In genomic region chr18:74498712-74499629, GRCh38 we compare ENCODE assay signal across 9 cellular contexts. TPM values are rescaled to one million over a fixed set of nuclear protein-coding genes. Genes with fewer than 3 reads are reported as not detected.
DNase-seq lines count a peak whose midpoint lies in the region; ATAC-seq, FAIRE-seq and TF ChIP-seq lines count a peak whose summit lies in the region.
"Had no signal": no experiment of that assay in that cellular context is flagged by ENCODE, and none has a peak within 500 bp of the region (broad histone marks: within the 10 kb centered on the region; RNA-seq: fewer than 3 reads in every experiment).

No MANE protein-coding gene starts in this region.

- peak overlapping the region in 1 of 2 experiments; percentile 21; a peak in 1 of 4 replicates for H3K4me2 ChIP-seq in H1 (ENCODE audit: insufficient read depth in 1 of 2, low read depth in 2 of 2, low read length in 2 of 2)

- DNase-seq in DMS79 treated with DMSO at 0.1 percent for 48 hours (lab: John Stamatoyannopoulos, UW) = peak; percentile 72
- DNase-seq in Kasumi-1 (lab: John Stamatoyannopoulos, UW) = peak; percentile 62 to 70
- DNase-seq in activated CD4-positive, alpha-beta T cell treated with anti-CD3 and anti-CD28 coated beads, Interleukin-2, amount 50 U/mL, for 24 hours (ENCODE audit: low read depth in 1 of 2, low spot score in 1 of 2) = peak; percentile 65 to 79
- DNase-seq in H1 (ENCODE audit: low read depth in 1 of 2, low spot score in 2 of 2) = no peak
- DNase-seq in neural crest cell (ENCODE audit: low read depth, low spot score) = no peak
- DNase-seq in superior temporal gyrus (ENCODE audit: extremely low spot score) = peak; percentile 74
- no peak for DNase-seq in AG08396 (ENCODE audit: low spot score)

- TF ChIP-seq RAD21 in H1 (IDR thresholded peaks at IDR 0.05 in 1 of 2, conservative IDR thresholded peaks at IDR 0.05 in 1 of 2; ENCODE audit: low read depth in 2 of 2, low read length in 2 of 2) = no peak

- H3K79me2 ChIP-seq in H1 (ENCODE audit: control insufficient read depth in 1 of 2, insufficient read depth in 2 of 2, low read length in 2 of 2) = peaks cover 19 to 36% of the 10 kb centered on the region in 2 experiments

- no peak overlapping the region for H3K23ac ChIP-seq in H1 (ENCODE audit: insufficient read length)

- no peak overlapping the region for H3K14ac ChIP-seq in H1 (ENCODE audit: insufficient read length)

- H4K8ac ChIP-seq in H1 (ENCODE audit: extremely low read depth, insufficient read depth, low read length) = no peak overlapping the region

- peaks cover 12 to 32% (median 24%) of the 10 kb centered on the region in 4 experiments for H3K36me3 ChIP-seq in H1 (ENCODE audit: control insufficient read depth in 2 of 4, insufficient read depth in 4 of 4, low read length in 3 of 4)

- H4K5ac ChIP-seq in H1 (ENCODE audit: insufficient read length, low read depth, low read length) = no peak overlapping the region

- H3K27ac ChIP-seq in H1 (ENCODE audit: low read depth, low read length) = no peak overlapping the region

- POLR2A ChIA-PET in H1 (lab: Charles Lee; ENCODE audit: partially characterized antibody) = interaction anchor here (0.9 to 2.1 kb wide), 4 partner anchors 10 to 213 kb away, joined by 3 to 10 read pairs (median 4); no protein-coding TSS in a partner anchor

- H3K27me3 Mint-ChIP-seq in neural crest cell (ENCODE audit: low read depth) = no peaks in the 10 kb centered on the region

- H2BK5ac ChIP-seq in H1 (ENCODE audit: low read depth, low read length) = no peak overlapping the region

- no peak overlapping the region for H2BK120ac ChIP-seq in H1 (replicated peaks; ENCODE audit: low read depth, low read length)

- no peak overlapping the region for H3K4ac ChIP-seq in H1 (replicated peaks; ENCODE audit: insufficient read length, low read depth, low read length)

- no peak overlapping the region for H3K56ac ChIP-seq in H1 (replicated peaks; ENCODE audit: insufficient read length, low read depth, low read length)

- H3K18ac ChIP-seq in H1 (ENCODE audit: extremely low read depth, low read length) = no peak overlapping the region

- H3K27me3 ChIP-seq in H1 (replicated peaks in 1 of 4; ENCODE audit: control insufficient read depth in 3 of 4, extremely low read depth in 1 of 4, insufficient read depth in 3 of 4, low read length in 3 of 4) = no peaks in the 10 kb centered on the region

- CTCF ChIA-PET in H1 (lab: Charles Lee; ENCODE audit: partially characterized antibody) = interaction anchor here (0.6 to 1.3 kb wide), 5 partner anchors 11 to 301 kb away, joined by 3 read pairs; no protein-coding TSS in a partner anchor

- peak overlapping the region in 1 of 4 experiments; percentile 15; a peak in 1 of 7 replicates for H3K9ac ChIP-seq in H1 (replicated peaks in 1 of 4; ENCODE audit: extremely low read depth in 1 of 4, low read depth in 3 of 4, low read length in 3 of 4)

- no peaks in the 10 kb centered on the region for H3K9me3 Mint-ChIP-seq in neural crest cell

- H4K91ac ChIP-seq in H1 (replicated peaks; ENCODE audit: insufficient read length, low read length) = no peak overlapping the region

- 90% methylated on average over 14 of the region's 14 CpGs; no CpG with 5 or more reads in 1 of the 2 experiments for WGBS in H1 (ENCODE audit: extremely low coverage in 1 of 2, insufficient coverage in 1 of 2, insufficient read length in 1 of 2, insufficient replicate concordance in 2 of 2, low coverage in 1 of 2, low lambda C conversion rate in 2 of 2, missing lambda C conversion rate in 1 of 2), 2 experiments

- FAIRE-seq in H1 (lab: Jason Lieb, UNC) = no peak

- peaks cover 2% of the 10 kb centered on the region; the same call in 1 of the 2 replicates for H3K23me2 ChIP-seq in H1 (ENCODE audit: low read depth, low read length)

- TF ChIP-seq POLR2A in H1 (IDR thresholded peaks at IDR 0.05; ENCODE audit: control extremely low read depth in 1 of 2, low read depth in 2 of 2, low read length in 2 of 2) = no peak

- H2BK15ac ChIP-seq in H1 (ENCODE audit: low read length) = no peak overlapping the region

- H3K9me3 ChIP-seq in H1 (ENCODE audit: insufficient read depth in 2 of 2, low read depth in 1 of 2, low read length in 1 of 2) = no peaks in the 10 kb centered on the region

- no peak overlapping the region for H2BK12ac ChIP-seq in H1 (ENCODE audit: low read depth, low read length)

- peak; percentile 38 for ATAC-seq in GM21529 (IDR thresholded peaks at IDR 0.05; ENCODE audit: unreplicated experiment)

- peaks cover 8% of the 10 kb centered on the region for H3K36me3 Mint-ChIP-seq in neural crest cell (ENCODE audit: low read depth)

- H2BK20ac ChIP-seq in H1 (ENCODE audit: low read length) = no peak overlapping the region

- peaks cover 42% of the 10 kb centered on the region for H3K4me1 Mint-ChIP-seq in neural crest cell

- peaks cover 2 to 16% (median 5%) of the 10 kb centered on the region in 4 experiments; a peak in 5 of 7 replicates for H3K4me1 ChIP-seq in H1 (replicated peaks in 1 of 4; ENCODE audit: control insufficient read depth in 3 of 4, insufficient read depth in 4 of 4, low read length in 3 of 4)

- peaks cover 9% of the 10 kb centered on the region; the same call in 1 of the 2 replicates for H3K79me1 ChIP-seq in H1 (ENCODE audit: low read depth, low read length)

- peaks cover 2 to 9% of the 10 kb centered on the region in 2 experiments for H4K20me1 ChIP-seq in H1 (replicated peaks in 1 of 2; ENCODE audit: control insufficient read depth in 1 of 2, insufficient read depth in 2 of 2, low read length in 2 of 2)

- H2AK5ac ChIP-seq in H1 (ENCODE audit: low read depth, low read length) = peak overlapping the region; percentile 57; the same call in 1 of the 2 replicates

- H3K4me3 Mint-ChIP-seq in neural crest cell = peak overlapping the region; percentile 22

- no peak overlapping the region for H2AFZ ChIP-seq in H1 (ENCODE audit: low read length)

- TF ChIP-seq CTCF in H1 (IDR thresholded peaks at IDR 0.05; ENCODE audit: control extremely low read depth in 1 of 3, insufficient read depth in 1 of 3, low read depth in 1 of 3, low read length in 3 of 3) = no peak
- TF ChIP-seq CTCF in neural crest cell (conservative IDR thresholded peaks at IDR 0.05) = no peak

- H3K4me3 ChIP-seq in H1 (ENCODE audit: extremely low read depth in 1 of 4, insufficient read depth in 2 of 4, low read depth in 3 of 4, low read length in 4 of 4) = no peak overlapping the region

- H3K27ac Mint-ChIP-seq in neural crest cell (ENCODE audit: unreplicated experiment) = peak overlapping the region; percentile 64

- no peak for TF ChIP-seq EP300 in H1 (IDR thresholded peaks at IDR 0.05; ENCODE audit: borderline replicate concordance in 1 of 2, low read depth in 2 of 2, low read length in 2 of 2)

TF ChIP-seq in H1, 55 proteins besides CTCF, POLR2A, EP300 and RAD21:
- TF ChIP-seq BACH1 (IDR thresholded peaks at IDR 0.05; ENCODE audit: low read length) (no peak), CHD2 (IDR thresholded peaks at IDR 0.05; ENCODE audit: low read length) (no peak), POU5F1 (IDR thresholded peaks at IDR 0.05; ENCODE audit: low read depth, low read length) (no peak)

RNA-seq across cellular contexts. Expression of gene CNDP2, which starts 2.8 kb away (rescaled TPM):
- 243 TPM in 2 replicates for total RNA-seq in H1 (2021; fragmentation: NEBNext Ultra II Directional; extraction: Animal tissue kit (Norgen Biotek cat#: 25700))
- polyA plus RNA-seq in H1 (2011; rRNA removed) = 71.8 and 95.6 TPM in 2 replicates
- polyA plus RNA-seq in H1 (2011; cell fraction: cytosol; rRNA removed) = 143 TPM
- polyA plus RNA-seq in H1 (2011; cell fraction: nucleus; rRNA removed) = 117 TPM
- 206 to 243 TPM (median 228 TPM) in 4 replicates for polyA plus RNA-seq in H1 (2012, experiment 1 of 2)
- 200 TPM for polyA plus RNA-seq in H1 (2012, experiment 2 of 2)
- polyA plus RNA-seq in H1 (2013, experiment 1 of 2) = 149 TPM
- polyA plus RNA-seq in H1 (2013, experiment 2 of 2) = 147 TPM
- 161 and 173 TPM in 2 replicates for polyA minus RNA-seq in H1 (2011; rRNA and poly(A)+ RNA removed)
- polyA minus RNA-seq in H1 (2011; cell fraction: cytosol; rRNA and poly(A)+ RNA removed) = 117 TPM
- 78.6 TPM for polyA minus RNA-seq in H1 (2011; cell fraction: nucleus; rRNA and poly(A)+ RNA removed)
- total RNA-seq in neural crest cell = 194 and 204 TPM in 2 replicates

RNA-seq across cellular contexts. Expression of gene CNDP1, which starts 35.3 kb away (rescaled TPM):
- total RNA-seq in H1 (2021; fragmentation: NEBNext Ultra II Directional; extraction: Animal tissue kit (Norgen Biotek cat#: 25700)) = not detected in 2 replicates
- 0.08 and 0.09 TPM in 2 replicates for polyA plus RNA-seq in H1 (2011; rRNA removed)
- 0.04 TPM for polyA plus RNA-seq in H1 (2011; cell fraction: cytosol; rRNA removed)
- polyA plus RNA-seq in H1 (2011; cell fraction: nucleus; rRNA removed) = 1.3 TPM
- polyA plus RNA-seq in H1 (2012, experiment 1 of 2) = 0.15 to 0.52 TPM (median 0.46 TPM) in 3 of 4 replicates, not detected in the other
- polyA plus RNA-seq in H1 (2012, experiment 2 of 2) = 0.10 TPM
- 0.04 TPM for polyA plus RNA-seq in H1 (2013, experiment 1 of 2)
- 0.04 TPM for polyA plus RNA-seq in H1 (2013, experiment 2 of 2)
- polyA minus RNA-seq in H1 (2011; rRNA and poly(A)+ RNA removed) = 0.06 TPM in 1 of 2 replicates, not detected in the other
- not detected for polyA minus RNA-seq in H1 (2011; cell fraction: cytosol; rRNA and poly(A)+ RNA removed)
- not detected for polyA minus RNA-seq in H1 (2011; cell fraction: nucleus; rRNA and poly(A)+ RNA removed)
- 0.56 and 0.59 TPM in 2 replicates for total RNA-seq in neural crest cell
- total RNA-seq: LHCN-M2 had no signal

RNA-seq across cellular contexts. Expression of gene DIPK1C, which starts 41.9 kb away (rescaled TPM):
- not detected in 2 replicates for total RNA-seq in H1 (2021; fragmentation: NEBNext Ultra II Directional; extraction: Animal tissue kit (Norgen Biotek cat#: 25700))
- 0.08 TPM in 1 of 2 replicates, not detected in the other for polyA plus RNA-seq in H1 (2011; rRNA removed)
- not detected for polyA plus RNA-seq in H1 (2011; cell fraction: cytosol; rRNA removed)
- not detected for polyA plus RNA-seq in H1 (2011; cell fraction: nucleus; rRNA removed)
- 0.13 TPM in 1 of 4 replicates, not detected in the others for polyA plus RNA-seq in H1 (2012, experiment 1 of 2)
- not detected for polyA plus RNA-seq in H1 (2012, experiment 2 of 2)
- polyA plus RNA-seq in H1 (2013, experiment 1 of 2) = not detected
- not detected for polyA plus RNA-seq in H1 (2013, experiment 2 of 2)
- not detected in 2 replicates for polyA minus RNA-seq in H1 (2011; rRNA and poly(A)+ RNA removed)
- not detected for polyA minus RNA-seq in H1 (2011; cell fraction: cytosol; rRNA and poly(A)+ RNA removed)
- not detected for polyA minus RNA-seq in H1 (2011; cell fraction: nucleus; rRNA and poly(A)+ RNA removed)
- not detected in 2 replicates for total RNA-seq in neural crest cell
- total RNA-seq: LHCN-M2 had no signal

Comparison
In these comparisons a context has a peak if more than half of its experiments do, and no peak if none do; other contexts are left out.
1. DNase-seq: peak in DMS79 treated with DMSO at 0.1 percent for 48 hours (single experiment), Kasumi-1 (2 of 2), activated CD4-positive, alpha-beta T cell treated with anti-CD3 and anti-CD28 coated beads, Interleukin-2, amount 50 U/mL, for 24 hours (2 of 2) and superior temporal gyrus (single experiment); none in H1 (0 of 2), neural crest cell (single experiment) and AG08396 (single experiment).